Comparison of ENCODE assay signal across 18 cellular contexts in the genomic region with DNA sequence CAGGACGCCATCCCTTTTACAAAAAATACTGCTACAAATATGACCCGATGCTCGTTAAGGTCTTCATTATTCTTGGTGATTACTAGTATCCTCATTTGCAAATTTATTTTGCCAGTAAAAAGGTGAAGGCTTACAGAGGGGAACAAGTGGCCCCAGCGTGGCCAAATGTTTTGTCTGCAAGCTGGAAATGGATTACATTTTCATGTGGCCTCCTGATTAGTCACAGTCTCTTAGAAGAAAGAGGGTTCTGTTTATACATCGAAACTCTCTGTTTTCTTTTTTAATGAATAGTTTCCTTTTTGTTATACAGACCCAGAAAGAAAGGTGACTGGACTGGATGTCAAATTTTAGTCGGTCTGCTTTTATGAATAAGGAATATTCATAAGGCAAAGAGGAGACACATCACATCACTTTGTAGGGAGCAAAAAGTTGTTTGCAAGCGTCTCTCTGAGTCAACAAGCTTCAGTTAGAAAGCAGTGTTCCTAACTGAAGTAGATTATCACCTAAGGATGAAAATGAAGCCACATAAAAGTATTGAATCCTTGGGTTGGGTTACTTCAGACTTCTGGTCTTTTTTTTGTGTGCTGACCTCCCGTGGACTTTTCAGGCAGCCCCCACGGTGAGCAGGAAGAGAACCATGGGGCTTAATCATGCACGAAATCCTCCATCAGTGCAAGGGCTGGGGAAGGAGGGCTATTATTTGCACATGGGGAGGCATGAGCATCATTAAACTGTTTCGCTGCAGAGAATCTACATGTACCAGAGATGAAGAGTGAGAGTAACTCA.
DNase-seq lines count a peak whose midpoint lies in the region; ATAC-seq, FAIRE-seq and TF ChIP-seq lines count a peak whose summit lies in the region.
"Had no signal": no experiment of that assay in that cellular context is flagged by ENCODE, and none has a peak within 500 bp of the region (broad histone marks: within the 10 kb centered on the region; RNA-seq: fewer than 3 reads in every experiment).

No MANE protein-coding gene starts in this region.

- no peak overlapping the region for H2BK5ac ChIP-seq in H1 (ENCODE audit: low read depth, low read length)

- H3K4me2 ChIP-seq in H1 (ENCODE audit: insufficient read depth in 1 of 2, low read depth in 2 of 2, low read length in 2 of 2) (no peak overlapping the region), neural progenitor cell (peak overlapping the region; percentile 36)

- H3K4me3 Mint-ChIP-seq in Calu3 (ENCODE audit: low read depth, unreplicated experiment) (no peak overlapping the region), neural progenitor cell (peak overlapping the region; percentile 69)
- H3K4me3 Mint-ChIP-seq: CD14-positive monocyte had no signal

- TF ChIP-seq CTCF in Calu3 (IDR thresholded peaks at IDR 0.05; ENCODE audit: unreplicated experiment) (no peak), H1 (IDR thresholded peaks at IDR 0.05; ENCODE audit: control extremely low read depth in 1 of 3, insufficient read depth in 1 of 3, low read depth in 1 of 3, low read length in 3 of 3) (no peak), neural progenitor cell (IDR thresholded peaks at IDR 0.05) (no peak), esophagus squamous epithelium (IDR thresholded peaks at IDR 0.05) (no peak)

- POLR2A ChIA-PET in H1 (lab: Charles Lee; ENCODE audit: partially characterized antibody), result no interaction called here

- H3K79me1 ChIP-seq in H1 (ENCODE audit: low read depth, low read length), result no peaks in the 10 kb centered on the region

- H3K4me3 ChIP-seq in H1 (ENCODE audit: extremely low read depth in 1 of 4, insufficient read depth in 2 of 4, low read depth in 3 of 4, low read length in 4 of 4) (no peak overlapping the region), neural progenitor cell (no peak overlapping the region), esophagus squamous epithelium (no peak overlapping the region)
- H3K4me3 ChIP-seq: SJSA1 had no signal

- H3K4me1 Mint-ChIP-seq in Calu3 (ENCODE audit: low read depth, unreplicated experiment) (peaks cover 15% of the 10 kb centered on the region), neural progenitor cell (peaks cover 34% of the 10 kb centered on the region)
- H3K4me1 Mint-ChIP-seq: CD14-positive monocyte had no signal

- H3K27me3 Mint-ChIP-seq in Calu3 (ENCODE audit: unreplicated experiment) (no peaks in the 10 kb centered on the region), neural progenitor cell (ENCODE audit: insufficient read depth, low read depth) (peaks cover 11% of the 10 kb centered on the region)

- H3K27ac Mint-ChIP-seq in Calu3 (ENCODE audit: unreplicated experiment) (peak overlapping the region; percentile 73), neural progenitor cell (peak overlapping the region; percentile 80)
- H3K27ac Mint-ChIP-seq: CD14-positive monocyte had no signal

- no peak overlapping the region for H3K4ac ChIP-seq in H1 (replicated peaks; ENCODE audit: insufficient read length, low read depth, low read length)

- no peak overlapping the region for H3K14ac ChIP-seq in H1 (ENCODE audit: insufficient read length)

- H2AFZ ChIP-seq in H1 (ENCODE audit: low read length), result no peak overlapping the region
- no peak overlapping the region for H2AFZ ChIP-seq in neural progenitor cell (replicated peaks)

- H2BK12ac ChIP-seq in H1 (ENCODE audit: low read depth, low read length), result no peak overlapping the region

- TF ChIP-seq POLR2A in H1 (IDR thresholded peaks at IDR 0.05; ENCODE audit: control extremely low read depth in 1 of 2, low read depth in 2 of 2, low read length in 2 of 2) (no peak), esophagus squamous epithelium (IDR thresholded peaks at IDR 0.05) (no peak)

- no peak for TF ChIP-seq RAD21 in H1 (IDR thresholded peaks at IDR 0.05 in 1 of 2, conservative IDR thresholded peaks at IDR 0.05 in 1 of 2; ENCODE audit: low read depth in 2 of 2, low read length in 2 of 2)

- H4K8ac ChIP-seq in H1 (ENCODE audit: extremely low read depth, insufficient read depth, low read length), result no peak overlapping the region

- H3K9ac ChIP-seq in H1 (replicated peaks in 1 of 4; ENCODE audit: extremely low read depth in 1 of 4, low read depth in 3 of 4, low read length in 3 of 4) (no peak overlapping the region), neural progenitor cell (no peak overlapping the region)

- no peak for ATAC-seq in HG02623 (IDR thresholded peaks at IDR 0.05; ENCODE audit: unreplicated experiment)
- ATAC-seq: HepG2 had no signal

- H3K27ac ChIP-seq in H1 (ENCODE audit: low read depth, low read length) (no peak overlapping the region), neural progenitor cell (no peak overlapping the region), esophagus squamous epithelium (no peak overlapping the region)
- H3K27ac ChIP-seq: SJSA1 had no signal

- DNase-seq in Calu3 (no peak), RPMI7951 (ENCODE audit: low read depth) (peak; percentile 52), H1 (ENCODE audit: low read depth in 1 of 2, low spot score in 2 of 2) (no peak), neural progenitor cell (ENCODE audit: low spot score) (peak; percentile 44), esophagus squamous epithelium (lab: John Stamatoyannopoulos, UW) (no peak), UCSD-AML1 (lab: John Stamatoyannopoulos, UW; ENCODE audit: unreplicated experiment) (no peak), NCI-H1694 treated with DMSO at 0.1 percent for 48 hours (lab: John Stamatoyannopoulos, UW) (no peak)
- DNase-seq: GDM1, NCI-H2029, NCI-H510A treated with DMSO at 0.1 percent for 48 hours, RPMI8226 had no signal

- BruUV-seq in Calu3 (replicated peaks; lab: Mats Ljungman, UMichigan), result no TSS peak

- no peak overlapping the region for H4K91ac ChIP-seq in H1 (replicated peaks; ENCODE audit: insufficient read length, low read length)

- H3F3A ChIP-seq in neural progenitor cell (ENCODE audit: low read depth), result no peaks in the 10 kb centered on the region

- no peaks in the 10 kb centered on the region for H4K20me1 ChIP-seq in H1 (replicated peaks in 1 of 2; ENCODE audit: control insufficient read depth in 1 of 2, insufficient read depth in 2 of 2, low read length in 2 of 2)
- H4K20me1 ChIP-seq in neural progenitor cell (ENCODE audit: low read depth), result no peaks in the 10 kb centered on the region

- peak; percentile 7 for FAIRE-seq in H1 (lab: Jason Lieb, UNC)
- FAIRE-seq: A204.1, GM12892, GM19239, HepG2 had no signal

- no peaks in the 10 kb centered on the region for H3K4me1 ChIP-seq in H1 (replicated peaks in 1 of 4; ENCODE audit: control insufficient read depth in 3 of 4, insufficient read depth in 4 of 4, low read length in 3 of 4)
- peaks cover 22% of the 10 kb centered on the region for H3K4me1 ChIP-seq in neural progenitor cell
- H3K4me1 ChIP-seq in esophagus squamous epithelium, result no peaks in the 10 kb centered on the region

- H3K9me3 ChIP-seq in H1 (ENCODE audit: insufficient read depth in 2 of 2, low read depth in 1 of 2, low read length in 1 of 2), result no peaks in the 10 kb centered on the region
- H3K9me3 ChIP-seq in neural progenitor cell (ENCODE audit: low read depth), result no peaks in the 10 kb centered on the region
- no peaks in the 10 kb centered on the region for H3K9me3 ChIP-seq in esophagus squamous epithelium
- H3K9me3 ChIP-seq: SJSA1 had no signal

- H3K9me3 Mint-ChIP-seq in Calu3 (ENCODE audit: low read depth, unreplicated experiment), result no peaks in the 10 kb centered on the region
- H3K9me3 Mint-ChIP-seq in neural progenitor cell, result peaks cover 24% of the 10 kb centered on the region

- no peak overlapping the region for H2BK120ac ChIP-seq in H1 (replicated peaks; ENCODE audit: low read depth, low read length)

- no peaks in the 10 kb centered on the region for H3K79me2 ChIP-seq in H1 (ENCODE audit: control insufficient read depth in 1 of 2, insufficient read depth in 2 of 2, low read length in 2 of 2)
- no peaks in the 10 kb centered on the region for H3K79me2 ChIP-seq in neural progenitor cell (ENCODE audit: low read depth)

- H2BK15ac ChIP-seq in H1 (ENCODE audit: low read length), result no peak overlapping the region

- no peak overlapping the region for H3K23ac ChIP-seq in H1 (ENCODE audit: insufficient read length)

- H2BK20ac ChIP-seq in H1 (ENCODE audit: low read length), result no peak overlapping the region

- CTCF ChIA-PET in Calu3 (lab: Charles Lee), result interaction anchor here (1.3 kb wide), 1 partner anchor 9 kb away, joined by 5 read pairs; no protein-coding TSS in a partner anchor
- CTCF ChIA-PET in H1 (lab: Charles Lee; ENCODE audit: partially characterized antibody), result no interaction called here

- no peak overlapping the region for H4K5ac ChIP-seq in H1 (ENCODE audit: insufficient read length, low read depth, low read length)

- intact Hi-C loops in Calu3 (cut with micrococcal nuclease; ENCODE audit: unreplicated experiment), result no loop called here
- intact Hi-C loops in esophagus squamous epithelium (cut with DNase I), result no loop called here

- TF ChIP-seq EP300 in H1 (IDR thresholded peaks at IDR 0.05; ENCODE audit: borderline replicate concordance in 1 of 2, low read depth in 2 of 2, low read length in 2 of 2), result no peak

- H3K27me3 ChIP-seq in H1 (replicated peaks in 1 of 4; ENCODE audit: control insufficient read depth in 3 of 4, extremely low read depth in 1 of 4, insufficient read depth in 3 of 4, low read length in 3 of 4) (no peaks in the 10 kb centered on the region), neural progenitor cell (no peaks in the 10 kb centered on the region), esophagus squamous epithelium (no peaks in the 10 kb centered on the region)
- H3K27me3 ChIP-seq: SJSA1 had no signal

- WGBS in H1 (ENCODE audit: extremely low coverage in 1 of 2, insufficient coverage in 1 of 2, insufficient read length in 1 of 2, insufficient replicate concordance in 2 of 2, low coverage in 1 of 2, low lambda C conversion rate in 2 of 2, missing lambda C conversion rate in 1 of 2), 2 experiments, result 79% methylated on average over 11 of the region's 11 CpGs; no CpG with 5 or more reads in 1 of the 2 experiments
- WGBS in esophagus squamous epithelium, 2 donors, result 54 to 64% methylated on average over 7 to 11 of the region's 11 CpGs

- H3K56ac ChIP-seq in H1 (replicated peaks; ENCODE audit: insufficient read length, low read depth, low read length), result no peak overlapping the region

- no peaks in the 10 kb centered on the region for H3K36me3 ChIP-seq in H1 (ENCODE audit: control insufficient read depth in 2 of 4, insufficient read depth in 4 of 4, low read length in 3 of 4)
- no peaks in the 10 kb centered on the region for H3K36me3 ChIP-seq in neural progenitor cell
- no peaks in the 10 kb centered on the region for H3K36me3 ChIP-seq in esophagus squamous epithelium
- H3K36me3 ChIP-seq: SJSA1 had no signal

- no peak overlapping the region for H3K18ac ChIP-seq in H1 (ENCODE audit: extremely low read depth, low read length)

- no peaks in the 10 kb centered on the region for H3K23me2 ChIP-seq in H1 (ENCODE audit: low read depth, low read length)

- H3K36me3 Mint-ChIP-seq in Calu3 (ENCODE audit: insufficient read depth, unreplicated experiment), result no peaks in the 10 kb centered on the region
- H3K36me3 Mint-ChIP-seq in neural progenitor cell, result peaks cover 5% of the 10 kb centered on the region
- H3K36me3 Mint-ChIP-seq: CD14-positive monocyte had no signal

- H2AK5ac ChIP-seq in H1 (ENCODE audit: low read depth, low read length), result no peak overlapping the region

TF ChIP-seq in H1, 55 proteins besides CTCF, POLR2A, EP300 and RAD21 (continues in another document):
- TF ChIP-seq BCL11A (IDR thresholded peaks at IDR 0.05; ENCODE audit: low read depth in 2 of 2, low read length in 2 of 2) (no peak), BRCA1 (IDR thresholded peaks at IDR 0.05; ENCODE audit: low read depth, low read length) (no peak)

Comparison
In these comparisons a context has a peak if more than half of its experiments do, and no peak if none do; other contexts are left out.
1. DNase-seq: peak in RPMI7951 (single experiment) and neural progenitor cell (single experiment); none in Calu3 (single experiment), H1 (0 of 2), esophagus squamous epithelium (single experiment), UCSD-AML1 (single experiment) and NCI-H1694 treated with DMSO at 0.1 percent for 48 hours (single experiment).